9 cellular contexts compared by ENCODE assay signal in genomic region chr10:110993024-110993693, GRCh38.
DNase-seq lines count a peak whose midpoint lies in the region; ATAC-seq, FAIRE-seq and TF ChIP-seq lines count a peak whose summit lies in the region.
"Had no signal": no experiment of that assay in that cellular context is flagged by ENCODE, and none has a peak within 500 bp of the region (broad histone marks: within the 10 kb centered on the region; RNA-seq: fewer than 3 reads in every experiment).

No MANE protein-coding gene starts in this region.

- dilution Hi-C loops in keratinocyte (cut with MboI; ENCODE audit: extremely low pct_ligation_motif_present, low sequenced_read_pairs): no loop called here

- H4K20me1 ChIP-seq in GM23248 (ENCODE audit: insufficient read depth) (peaks cover 6% of the 10 kb centered on the region; the same call in 1 of the 2 replicates), keratinocyte (ENCODE audit: control insufficient read depth, extremely low read depth, insufficient read depth, low read length) (no peaks in the 10 kb centered on the region)

- peak overlapping the region; percentile 26 for H3K4me3 Mint-ChIP-seq in activated CD8-positive, alpha-beta T cell treated with anti-CD3 and anti-CD28 coated beads, Interleukin-2, amount 10 ng/mL, durations not matched to agents 7 days and 5 days

- H3K9me1 ChIP-seq in keratinocyte (ENCODE audit: control insufficient read depth, extremely low read depth, insufficient read depth, low read length): peaks cover 3% of the 10 kb centered on the region

- H3K9me3 ChIP-seq in GM23248 (ENCODE audit: low read depth) (no peaks in the 10 kb centered on the region), keratinocyte (ENCODE audit: control insufficient read depth, low read depth, low read length) (no peaks in the 10 kb centered on the region)
- H3K9me3 ChIP-seq: thoracic aorta had no signal

- H3K27ac Mint-ChIP-seq in activated CD8-positive, alpha-beta T cell treated with anti-CD3 and anti-CD28 coated beads, Interleukin-2, amount 10 ng/mL, durations not matched to agents 7 days and 5 days: no peak overlapping the region

- no peaks in the 10 kb centered on the region for H3K9me2 ChIP-seq in GM23248 (ENCODE audit: insufficient read depth)

- H3K27me3 ChIP-seq in GM23248 (replicated peaks; ENCODE audit: insufficient read depth) (no peaks in the 10 kb centered on the region), keratinocyte (ENCODE audit: control insufficient read depth, extremely low read depth, insufficient read depth, low read length) (no peaks in the 10 kb centered on the region)

- H3K4me3 ChIP-seq in GM23248: peak overlapping the region; percentile 51
- H3K4me3 ChIP-seq in keratinocyte (ENCODE audit: control insufficient read depth in 2 of 3, extremely low read depth in 1 of 3, insufficient read depth in 2 of 3, low read depth in 1 of 3, low read length in 3 of 3): peak overlapping the region in 1 of 3 experiments; percentile 22
- H3K4me3 ChIP-seq: thoracic aorta had no signal

- peak overlapping the region; percentile 62 for H3K27ac ChIP-seq in GM23248
- peak overlapping the region; percentile 56 for H3K27ac ChIP-seq in keratinocyte (ENCODE audit: control insufficient read depth, insufficient read depth, low read length)
- H3K27ac ChIP-seq: thoracic aorta had no signal

- H3K36me3 ChIP-seq in GM23248 (ENCODE audit: low read depth) (no peaks in the 10 kb centered on the region), keratinocyte (ENCODE audit: control insufficient read depth in 2 of 2, extremely low read depth in 1 of 2, insufficient read depth in 2 of 2, low read length in 2 of 2) (no peaks in the 10 kb centered on the region)
- H3K36me3 ChIP-seq: thoracic aorta had no signal

- peak; percentile 34 for DNase-seq in Daoy (ENCODE audit: low read depth)
- DNase-seq in GM23248: peak; percentile 91
- DNase-seq in activated CD8-positive, alpha-beta T cell treated with anti-CD3 and anti-CD28 coated beads, Interleukin-2, amount 10 ng/mL, durations not matched to agents 7 days and 5 days: peak; percentile 59
- DNase-seq in keratinocyte (ENCODE audit: low read depth, low spot score): peak; percentile 42
- DNase-seq in ureter (ENCODE audit: low spot score): no peak

- CTCF ChIA-PET in activated CD8-positive, alpha-beta T cell treated with anti-CD3 and anti-CD28 coated beads, Interleukin-2, amount 10 ng/mL, durations not matched to agents 7 days and 5 days (lab: Charles Lee): interaction anchor here (0.8 to 1.2 kb wide), 3 partner anchors 17 to 74 kb away, joined by 3 to 4 read pairs (median 4); partner anchors contain the start of genes BBIP1 and SHOC2

- H3K4me2 ChIP-seq in GM23248 (ENCODE audit: unreplicated experiment) (peak overlapping the region; percentile 79), keratinocyte (ENCODE audit: control insufficient read depth, extremely low read depth, insufficient read depth, low read depth, low read length) (peak overlapping the region; percentile 62)

- TF ChIP-seq CTCF in keratinocyte (optimal IDR thresholded peaks at IDR 0.05 in 1 of 3, IDR thresholded peaks at IDR 0.05 in 1 of 3, conservative IDR thresholded peaks at IDR 0.05 in 1 of 3; ENCODE audit: extremely low read depth in 1 of 3, insufficient read depth in 2 of 3, low read length in 3 of 3): no peak

- WGBS in GM23248 (ENCODE audit: low coverage in 1 of 2, low lambda C conversion rate in 2 of 2, missing lambda C conversion rate in 2 of 2), 2 experiments: 37 to 38% methylated on average over 4 of the region's 4 CpGs

- peaks cover 50% of the 10 kb centered on the region for H3K4me1 ChIP-seq in GM23248 (ENCODE audit: insufficient read depth)
- peaks cover 30% of the 10 kb centered on the region for H3K4me1 ChIP-seq in keratinocyte (ENCODE audit: control insufficient read depth, extremely low read depth, insufficient read depth, low read length)

- H3F3A ChIP-seq in GM23248 (ENCODE audit: insufficient read depth): peaks cover 26% of the 10 kb centered on the region

- peak; percentile 83 for FAIRE-seq in keratinocyte (lab: Jason Lieb, UNC)

- H3K4me1 Mint-ChIP-seq in activated CD8-positive, alpha-beta T cell treated with anti-CD3 and anti-CD28 coated beads, Interleukin-2, amount 10 ng/mL, durations not matched to agents 7 days and 5 days (ENCODE audit: low read depth): peaks cover 28% of the 10 kb centered on the region

- POLR2A ChIA-PET in activated CD8-positive, alpha-beta T cell treated with anti-CD3 and anti-CD28 coated beads, Interleukin-2, amount 10 ng/mL, durations not matched to agents 7 days and 5 days (lab: Charles Lee): interaction anchor here (0.8 kb wide), 1 partner anchor 251 kb away, joined by 3 read pairs; no protein-coding TSS in a partner anchor

- H2AFZ ChIP-seq in GM23248: no peak overlapping the region
- H2AFZ ChIP-seq in keratinocyte (ENCODE audit: control insufficient read depth, low read length): no peak overlapping the region

- peaks cover 24% of the 10 kb centered on the region for H3K36me3 Mint-ChIP-seq in activated CD8-positive, alpha-beta T cell treated with anti-CD3 and anti-CD28 coated beads, Interleukin-2, amount 10 ng/mL, durations not matched to agents 7 days and 5 days (ENCODE audit: low read depth)

- H3K79me2 ChIP-seq in GM23248 (ENCODE audit: insufficient read depth): peaks cover 95% of the 10 kb centered on the region
- peaks cover 15% of the 10 kb centered on the region for H3K79me2 ChIP-seq in keratinocyte (ENCODE audit: control insufficient read depth, insufficient read depth, low read length)

- peaks cover 7% of the 10 kb centered on the region for H3K9me3 Mint-ChIP-seq in activated CD8-positive, alpha-beta T cell treated with anti-CD3 and anti-CD28 coated beads, Interleukin-2, amount 10 ng/mL, durations not matched to agents 7 days and 5 days (ENCODE audit: insufficient read depth)

- H3K27me3 Mint-ChIP-seq in activated CD8-positive, alpha-beta T cell treated with anti-CD3 and anti-CD28 coated beads, Interleukin-2, amount 10 ng/mL, durations not matched to agents 7 days and 5 days (ENCODE audit: low read depth): no peaks in the 10 kb centered on the region

- ATAC-seq in activated CD8-positive, alpha-beta T cell treated with anti-CD3 and anti-CD28 coated beads, Interleukin-2, amount 10 ng/mL, durations not matched to agents 7 days and 5 days: peak; percentile 94
- ATAC-seq in esophagus mucosa: no peak
- ATAC-seq in GM21360 (IDR thresholded peaks at IDR 0.05; ENCODE audit: unreplicated experiment): no peak
- no peak for ATAC-seq in HG03039 (IDR thresholded peaks at IDR 0.05; ENCODE audit: unreplicated experiment)

- H3K9ac ChIP-seq in GM23248 (peak overlapping the region; percentile 33; the same call in 1 of the 2 replicates), keratinocyte (ENCODE audit: control insufficient read depth, extremely low read depth, insufficient read depth, low read length) (no peak overlapping the region)

- in situ Hi-C loops in GM23248 (cut with MboI): no loop called here
